In genomic region chr4:99402765-99403164, GRCh38 we compare ENCODE assay signal across 1 cellular context.
TF ChIP-seq lines count a peak whose summit lies in the region.

No MANE protein-coding gene starts in this region.

TF ChIP-seq in HCT116, 20 proteins besides CTCF, POLR2A, EP300 and RAD21 (continued from another document):
- TF ChIP-seq FOSL1 (IDR thresholded peaks at IDR 0.05; ENCODE audit: low read depth) = no peak
- TF ChIP-seq TCF7L2 (IDR thresholded peaks at IDR 0.05; ENCODE audit: borderline replicate concordance, extremely low read depth, insufficient read depth, insufficient read length) = no peak
- TF ChIP-seq SIN3A (IDR thresholded peaks at IDR 0.05; ENCODE audit: low read depth) = no peak
- no peak for TF ChIP-seq EGR1 (IDR thresholded peaks at IDR 0.05; ENCODE audit: low read depth)
